7 cellular contexts compared by ENCODE assay signal in the genomic region with DNA sequence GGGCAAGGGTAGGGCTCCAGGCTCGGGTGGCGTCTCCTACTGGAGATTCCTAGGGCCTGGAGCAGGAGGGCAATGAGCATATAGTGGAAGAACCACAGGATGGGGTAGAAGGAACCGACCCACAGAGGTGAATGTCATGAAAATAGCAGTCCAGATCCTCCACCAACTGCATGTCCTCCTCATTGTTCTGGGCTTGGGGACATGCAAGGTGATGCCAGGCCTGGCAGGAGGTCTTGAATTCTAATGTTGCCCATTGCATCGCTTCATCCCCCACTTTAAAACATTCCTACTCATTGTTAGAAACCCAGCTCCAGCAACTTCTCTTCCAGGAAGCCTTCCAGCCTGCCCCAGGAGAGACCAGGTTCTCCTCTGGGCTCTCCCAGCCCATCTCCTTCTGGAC. TPM values are rescaled to one million over a fixed set of nuclear protein-coding genes. Genes with fewer than 3 reads are reported as not detected.
"Had no signal": no experiment of that assay in that cellular context is flagged by ENCODE, and none has a peak within 500 bp of the region (broad histone marks: within the 10 kb centered on the region; RNA-seq: fewer than 3 reads in every experiment).

No MANE protein-coding gene starts in this region.

- H3K4me3 ChIP-seq: GM23338, K562 had no signal

- H3K4me2 ChIP-seq: GM23338 had no signal

- H2AFZ ChIP-seq: GM23338 had no signal

- DNase-seq: H9, HCEC 1CT, IMR-90 had no signal

RNA-seq across cellular contexts. Expression of a gene that starts 49.4 kb away (rescaled TPM):
- total RNA-seq: GM23338, H1, H9, HT-29, IMR-90, K562 had no signal
- polyA plus RNA-seq: GM23338, H1, IMR-90, K562 had no signal
